In genomic region chrX:133698298-133698697, GRCh38 we compare ENCODE assay signal across 12 cellular contexts.
DNase-seq lines count a peak whose midpoint lies in the region; ATAC-seq and TF ChIP-seq lines count a peak whose summit lies in the region.
"Had no signal": no experiment of that assay in that cellular context is flagged by ENCODE, and none has a peak within 500 bp of the region (broad histone marks: within the 10 kb centered on the region; RNA-seq: fewer than 3 reads in every experiment).

No MANE protein-coding gene starts in this region.

- ATAC-seq in activated naive CD4-positive, alpha-beta T cell treated with anti-CD3 and anti-CD28 coated beads, Interleukin-2, amount 50 U/mL, for 72 hours: no peak
- ATAC-seq in HG02870 (IDR thresholded peaks at IDR 0.05; ENCODE audit: unreplicated experiment) (no peak), HG03045 (IDR thresholded peaks at IDR 0.05; ENCODE audit: unreplicated experiment) (no peak)

- DNase-seq in AG08396 (ENCODE audit: low spot score) (peak; percentile 7), HEK293T (ENCODE audit: extremely low spot score) (peak; percentile 18), astrocyte of the spinal cord (ENCODE audit: low read depth, low spot score) (peak; percentile 53), kidney glomerular epithelial cell (lab: John Stamatoyannopoulos, UW) (peak; percentile 51), NCI-H2227 treated with DMSO at 0.1 percent for 48 hours (lab: John Stamatoyannopoulos, UW) (no peak)
- no peak for DNase-seq in activated naive CD4-positive, alpha-beta T cell treated with anti-CD3 and anti-CD28 coated beads, Interleukin-2, amount 50 U/mL, for 72 hours (ENCODE audit: low spot score in 2 of 2)
- DNase-seq: CD4-positive, alpha-beta memory T cell; NCI-H1105; stomach had no signal

- CTCF ChIA-PET in HEK293T (lab: Yijun Ruan, JAX): interaction anchor here (0.6 to 2.3 kb wide), 9 partner anchors 10 to 1094 kb away, joined by 3 to 7 read pairs (median 4); partner anchors contain the start of gene HS6ST2

- in situ Hi-C loops in astrocyte of the spinal cord (cut with HindIII; ENCODE audit: low sequenced_read_pairs): no loop called here

- H3K27ac Mint-ChIP-seq in activated naive CD4-positive, alpha-beta T cell treated with anti-CD3 and anti-CD28 coated beads, Interleukin-2, amount 50 U/mL, for 72 hours: no peak overlapping the region
- H3K27ac Mint-ChIP-seq: activated naive CD4-positive, alpha-beta T cell treated with anti-CD3 and anti-CD28 coated beads, Interleukin-2, amount 50 U/mL, for 24 hours; CD4-positive, alpha-beta memory T cell had no signal

- no peak overlapping the region for H3K4me3 ChIP-seq in astrocyte of the spinal cord (ENCODE audit: low read depth, low read length)
- H3K4me3 ChIP-seq: stomach had no signal

- no peak for TF ChIP-seq CTCF in astrocyte of the spinal cord (IDR thresholded peaks at IDR 0.05; ENCODE audit: low read depth, low read length)

- no peaks in the 10 kb centered on the region for H3K9me3 Mint-ChIP-seq in activated naive CD4-positive, alpha-beta T cell treated with anti-CD3 and anti-CD28 coated beads, Interleukin-2, amount 50 U/mL, for 72 hours
- H3K9me3 Mint-ChIP-seq: activated naive CD4-positive, alpha-beta T cell treated with anti-CD3 and anti-CD28 coated beads, Interleukin-2, amount 50 U/mL, for 24 hours had no signal

- H3K36me3 Mint-ChIP-seq in activated naive CD4-positive, alpha-beta T cell treated with anti-CD3 and anti-CD28 coated beads, Interleukin-2, amount 50 U/mL, for 72 hours: no peaks in the 10 kb centered on the region
- H3K36me3 Mint-ChIP-seq: activated naive CD4-positive, alpha-beta T cell treated with anti-CD3 and anti-CD28 coated beads, Interleukin-2, amount 50 U/mL, for 24 hours; CD4-positive, alpha-beta memory T cell had no signal

- POLR2A ChIA-PET in HEK293T (lab: Yijun Ruan, JAX): no interaction called here

TF ChIP-seq in HEK293T, 16 proteins besides CTCF, POLR2A, EP300 and RAD21:
- no peak for TF ChIP-seq TARDBP (IDR thresholded peaks at IDR 0.05)
- TF ChIP-seq PKNOX1 (IDR thresholded peaks at IDR 0.05): 0 out of 2 replicates have a peak, but pooled peaks have one; percentile 15

Comparison
In these comparisons a context has a peak if more than half of its experiments do, and no peak if none do; other contexts are left out.
1. DNase-seq: peak in AG08396 (single experiment), HEK293T (single experiment), astrocyte of the spinal cord (single experiment) and kidney glomerular epithelial cell (single experiment); none in activated naive CD4-positive, alpha-beta T cell treated with anti-CD3 and anti-CD28 coated beads, Interleukin-2, amount 50 U/mL, for 72 hours (0 of 2) and NCI-H2227 treated with DMSO at 0.1 percent for 48 hours (single experiment).